19 cellular contexts compared by ENCODE assay signal in the genomic region with DNA sequence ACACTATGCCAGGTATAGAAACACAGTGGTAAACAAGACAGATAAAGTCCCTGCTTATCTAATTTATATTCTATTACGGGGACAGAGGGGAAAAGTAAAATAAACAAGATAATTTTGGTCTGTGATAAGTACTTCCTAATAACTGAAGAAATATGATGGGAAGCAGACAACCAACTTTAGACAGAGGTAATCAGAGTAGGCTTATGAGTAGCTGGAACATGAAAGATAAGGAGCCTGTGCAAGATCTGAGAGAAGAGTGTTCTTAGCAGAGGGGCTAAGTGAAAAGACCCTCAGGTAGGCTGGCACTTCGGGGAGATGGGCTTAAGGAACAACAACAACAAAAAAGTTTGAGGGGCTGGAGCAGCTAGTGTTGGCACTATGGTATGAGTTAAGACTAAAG. TPM values are rescaled to one million over a fixed set of nuclear protein-coding genes. Genes with fewer than 3 reads are reported as not detected.
DNase-seq lines count a peak whose midpoint lies in the region; ATAC-seq, FAIRE-seq and TF ChIP-seq lines count a peak whose summit lies in the region.
"Had no signal": no experiment of that assay in that cellular context is flagged by ENCODE, and none has a peak within 500 bp of the region (broad histone marks: within the 10 kb centered on the region; RNA-seq: fewer than 3 reads in every experiment).

No MANE protein-coding gene starts in this region.

- H3K9me3 ChIP-seq in cardiac muscle cell (ENCODE audit: low read depth) (no peaks in the 10 kb centered on the region), right atrium auricular region (no peaks in the 10 kb centered on the region)
- H3K9me3 ChIP-seq: A549, Caco-2 had no signal

- no peak for FAIRE-seq in RCC 7860 (lab: Jason Lieb, UNC)
- FAIRE-seq: A549, D721Med, G401.6, H54 had no signal

- H3K4me1 ChIP-seq in cardiac muscle cell (ENCODE audit: low read depth) (peaks cover 75% of the 10 kb centered on the region), right atrium auricular region (peaks cover 0 to 32% of the 10 kb centered on the region in 2 donors)
- H3K4me1 ChIP-seq: A549 had no signal

- TF ChIP-seq CTCF in cardiac muscle cell (IDR thresholded peaks at IDR 0.05; ENCODE audit: low read depth, low read length): no peak
- TF ChIP-seq CTCF in right atrium auricular region (IDR thresholded peaks at IDR 0.05): no peak
- no peak for TF ChIP-seq CTCF in WTC11 (IDR thresholded peaks at IDR 0.05)
- no peak for TF ChIP-seq CTCF in mesothelial cell of epicardium (IDR thresholded peaks at IDR 0.05; ENCODE audit: unreplicated experiment)

- DNase-seq in cardiac muscle cell (ENCODE audit: low read depth in 1 of 2, low spot score in 1 of 2) (no peak), right atrium auricular region (ENCODE audit: low spot score) (no peak), WTC11 (ENCODE audit: low spot score) (no peak), mesothelial cell of epicardium (ENCODE audit: low spot score in 2 of 2, unreplicated experiment in 2 of 2) (no peak), RCC 7860 (ENCODE audit: low spot score) (no peak), NOMO-1 (lab: John Stamatoyannopoulos, UW; ENCODE audit: unreplicated experiment in 2 of 2) (no peak), mesenteric fat pad (ENCODE audit: low spot score) (no peak)
- DNase-seq: AML-193; Caco-2; CD4-positive, alpha-beta T cell; GM23248; HCEC 1CT had no signal

- H3K27ac Mint-ChIP-seq in WTC11 (peak overlapping the region; percentile 7; the same call in 1 of the 2 replicates), mesothelial cell of epicardium (peak overlapping the region; percentile 33)
- H3K27ac Mint-ChIP-seq: CD4-positive, alpha-beta T cell had no signal

- POLR2A ChIA-PET in WTC11 (lab: Charles Lee): no interaction called here

- H3K4me3 Mint-ChIP-seq in WTC11 (no peak overlapping the region), mesothelial cell of epicardium (no peak overlapping the region)

- H3K9me3 Mint-ChIP-seq in WTC11 (no peaks in the 10 kb centered on the region), mesothelial cell of epicardium (no peaks in the 10 kb centered on the region)
- H3K9me3 Mint-ChIP-seq: CD4-positive, alpha-beta T cell had no signal

- no peak for ATAC-seq in WTC11
- ATAC-seq: A549 had no signal

- H3K4me1 Mint-ChIP-seq in WTC11 (peaks cover 34% of the 10 kb centered on the region), mesothelial cell of epicardium (peaks cover 37% of the 10 kb centered on the region)

- no peaks in the 10 kb centered on the region for H3K36me3 ChIP-seq in cardiac muscle cell
- H3K36me3 ChIP-seq in right atrium auricular region: peaks cover 16% of the 10 kb centered on the region

- H3K4me3 ChIP-seq in cardiac muscle cell: no peak overlapping the region
- H3K4me3 ChIP-seq in right atrium auricular region: no peak overlapping the region
- H3K4me3 ChIP-seq: A549, GM23248 had no signal

- peaks cover 8% of the 10 kb centered on the region for H3K27me3 Mint-ChIP-seq in WTC11 (ENCODE audit: low read depth)
- H3K27me3 Mint-ChIP-seq in mesothelial cell of epicardium (ENCODE audit: low read depth): no peaks in the 10 kb centered on the region
- H3K27me3 Mint-ChIP-seq: CD4-positive, alpha-beta T cell had no signal

- H3K27ac ChIP-seq in cardiac muscle cell (peak overlapping the region; percentile 90), right atrium auricular region (peak overlapping the region in 1 of 2 donors; percentile 4)
- H3K27ac ChIP-seq: 22Rv1, A549, C4-2B, GM23248, HL-60 had no signal

- CTCF ChIA-PET in WTC11 (lab: Charles Lee): interaction anchor here (1.0 kb wide), 1 partner anchor 43 kb away, joined by 3 read pairs; no protein-coding TSS in a partner anchor

- H3K27me3 ChIP-seq in cardiac muscle cell (no peaks in the 10 kb centered on the region), right atrium auricular region (no peaks in the 10 kb centered on the region)

- H3K36me3 Mint-ChIP-seq in WTC11 (peaks cover 4% of the 10 kb centered on the region), mesothelial cell of epicardium (peaks cover 4% of the 10 kb centered on the region)

TF ChIP-seq in WTC11, 78 proteins besides CTCF, POLR2A, EP300 and RAD21:
- no peak for TF ChIP-seq ZNF138 (CRISPR knock-in tag; conservative IDR thresholded peaks at IDR 0.05)
- TF ChIP-seq, protein P1, sequence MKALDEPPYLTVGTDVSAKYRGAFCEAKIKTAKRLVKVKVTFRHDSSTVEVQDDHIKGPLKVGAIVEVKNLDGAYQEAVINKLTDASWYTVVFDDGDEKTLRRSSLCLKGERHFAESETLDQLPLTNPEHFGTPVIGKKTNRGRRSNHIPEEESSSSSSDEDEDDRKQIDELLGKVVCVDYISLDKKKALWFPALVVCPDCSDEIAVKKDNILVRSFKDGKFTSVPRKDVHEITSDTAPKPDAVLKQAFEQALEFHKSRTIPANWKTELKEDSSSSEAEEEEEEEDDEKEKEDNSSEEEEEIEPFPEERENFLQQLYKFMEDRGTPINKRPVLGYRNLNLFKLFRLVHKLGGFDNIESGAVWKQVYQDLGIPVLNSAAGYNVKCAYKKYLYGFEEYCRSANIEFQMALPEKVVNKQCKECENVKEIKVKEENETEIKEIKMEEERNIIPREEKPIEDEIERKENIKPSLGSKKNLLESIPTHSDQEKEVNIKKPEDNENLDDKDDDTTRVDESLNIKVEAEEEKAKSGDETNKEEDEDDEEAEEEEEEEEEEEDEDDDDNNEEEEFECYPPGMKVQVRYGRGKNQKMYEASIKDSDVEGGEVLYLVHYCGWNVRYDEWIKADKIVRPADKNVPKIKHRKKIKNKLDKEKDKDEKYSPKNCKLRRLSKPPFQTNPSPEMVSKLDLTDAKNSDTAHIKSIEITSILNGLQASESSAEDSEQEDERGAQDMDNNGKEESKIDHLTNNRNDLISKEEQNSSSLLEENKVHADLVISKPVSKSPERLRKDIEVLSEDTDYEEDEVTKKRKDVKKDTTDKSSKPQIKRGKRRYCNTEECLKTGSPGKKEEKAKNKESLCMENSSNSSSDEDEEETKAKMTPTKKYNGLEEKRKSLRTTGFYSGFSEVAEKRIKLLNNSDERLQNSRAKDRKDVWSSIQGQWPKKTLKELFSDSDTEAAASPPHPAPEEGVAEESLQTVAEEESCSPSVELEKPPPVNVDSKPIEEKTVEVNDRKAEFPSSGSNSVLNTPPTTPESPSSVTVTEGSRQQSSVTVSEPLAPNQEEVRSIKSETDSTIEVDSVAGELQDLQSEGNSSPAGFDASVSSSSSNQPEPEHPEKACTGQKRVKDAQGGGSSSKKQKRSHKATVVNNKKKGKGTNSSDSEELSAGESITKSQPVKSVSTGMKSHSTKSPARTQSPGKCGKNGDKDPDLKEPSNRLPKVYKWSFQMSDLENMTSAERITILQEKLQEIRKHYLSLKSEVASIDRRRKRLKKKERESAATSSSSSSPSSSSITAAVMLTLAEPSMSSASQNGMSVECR (CRISPR knock-in tag; IDR thresholded peaks at IDR 0.05; ENCODE audit: borderline replicate concordance): no peak
- TF ChIP-seq, protein P2, sequence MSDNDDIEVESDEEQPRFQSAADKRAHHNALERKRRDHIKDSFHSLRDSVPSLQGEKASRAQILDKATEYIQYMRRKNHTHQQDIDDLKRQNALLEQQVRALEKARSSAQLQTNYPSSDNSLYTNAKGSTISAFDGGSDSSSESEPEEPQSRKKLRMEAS (CRISPR knock-in tag; IDR thresholded peaks at IDR 0.05): no peak
- TF ChIP-seq OVOL2 (CRISPR knock-in tag; IDR thresholded peaks at IDR 0.05; ENCODE audit: borderline replicate concordance): no peak
- TF ChIP-seq, protein P3, sequence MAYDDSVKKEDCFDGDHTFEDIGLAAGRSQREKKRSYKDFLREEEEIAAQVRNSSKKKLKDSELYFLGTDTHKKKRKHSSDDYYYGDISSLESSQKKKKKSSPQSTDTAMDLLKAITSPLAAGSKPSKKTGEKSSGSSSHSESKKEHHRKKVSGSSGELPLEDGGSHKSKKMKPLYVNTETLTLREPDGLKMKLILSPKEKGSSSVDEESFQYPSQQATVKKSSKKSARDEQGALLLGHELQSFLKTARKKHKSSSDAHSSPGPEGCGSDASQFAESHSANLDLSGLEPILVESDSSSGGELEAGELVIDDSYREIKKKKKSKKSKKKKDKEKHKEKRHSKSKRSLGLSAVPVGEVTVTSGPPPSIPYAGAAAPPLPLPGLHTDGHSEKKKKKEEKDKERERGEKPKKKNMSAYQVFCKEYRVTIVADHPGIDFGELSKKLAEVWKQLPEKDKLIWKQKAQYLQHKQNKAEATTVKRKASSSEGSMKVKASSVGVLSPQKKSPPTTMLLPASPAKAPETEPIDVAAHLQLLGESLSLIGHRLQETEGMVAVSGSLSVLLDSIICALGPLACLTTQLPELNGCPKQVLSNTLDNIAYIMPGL (CRISPR knock-in tag; IDR thresholded peaks at IDR 0.05): no peak
- TF ChIP-seq TEAD1 (CRISPR knock-in tag; IDR thresholded peaks at IDR 0.05): no peak
- no peak for TF ChIP-seq SMAD3 (CRISPR knock-in tag; IDR thresholded peaks at IDR 0.05; ENCODE audit: borderline replicate concordance)

RNA-seq across cellular contexts. Expression of a gene that starts 4.1 kb away (rescaled TPM):
- 36.8 and 38.5 TPM in 2 replicates for total RNA-seq in cardiac muscle cell
- 49.9 and 55.8 TPM in 2 replicates for polyA plus RNA-seq in cardiac muscle cell
- total RNA-seq in right atrium auricular region: 10 to 100 TPM; 17.0 to 17.3 TPM
- total RNA-seq in WTC11 (2021): 33.1 to 35.9 TPM (median 33.3 TPM) in 3 replicates
- total RNA-seq in mesothelial cell of epicardium: 22.6 to 27.0 TPM (median 25.2 TPM) in 3 replicates
- 11.3 TPM for total RNA-seq in mesenteric fat pad
